In the genomic region with DNA sequence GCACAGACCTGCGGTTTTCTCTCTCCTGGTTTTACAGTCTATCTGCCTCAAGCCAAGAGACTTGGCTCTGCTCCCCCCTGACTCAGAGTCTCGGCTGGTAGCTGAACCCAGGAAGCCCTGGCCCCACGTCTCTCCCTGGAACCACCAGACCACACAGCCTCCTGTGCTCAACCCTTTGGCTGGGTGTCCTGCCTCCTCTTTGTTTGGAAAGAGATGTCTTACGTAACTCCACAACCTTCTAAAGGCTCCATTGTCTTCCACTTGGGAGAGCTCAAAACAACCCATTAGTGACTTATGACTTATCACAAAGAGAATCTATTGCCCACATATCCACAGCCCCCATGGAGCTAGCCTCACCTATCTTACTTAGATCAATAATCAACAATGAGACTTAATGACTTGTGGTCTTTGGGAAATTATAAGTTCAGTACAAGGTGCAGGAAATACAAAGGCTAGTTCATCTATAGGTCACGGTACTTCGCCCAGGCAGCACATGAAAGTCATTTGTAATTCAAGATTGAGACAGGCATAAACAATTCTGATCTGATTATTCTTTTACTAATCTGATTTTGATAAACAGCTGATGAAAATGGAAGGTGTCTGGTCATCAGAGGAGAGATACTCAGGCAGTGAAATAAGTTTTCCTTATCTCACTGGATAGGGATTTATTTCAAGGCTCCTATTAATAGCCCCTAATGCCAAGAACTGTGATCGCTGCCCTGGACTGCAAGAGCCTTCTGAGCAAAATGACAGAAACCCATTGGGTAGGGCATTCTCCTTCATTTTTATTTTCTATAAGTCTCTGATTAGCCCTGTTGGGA, we compare ENCODE assay signal across 9 cellular contexts. TPM values are rescaled to one million over a fixed set of nuclear protein-coding genes. Genes with fewer than 3 reads are reported as not detected.
DNase-seq lines count a peak whose midpoint lies in the region; ATAC-seq and TF ChIP-seq lines count a peak whose summit lies in the region.
"Had no signal": no experiment of that assay in that cellular context is flagged by ENCODE, and none has a peak within 500 bp of the region (broad histone marks: within the 10 kb centered on the region; RNA-seq: fewer than 3 reads in every experiment).

No MANE protein-coding gene starts in this region.

- no peaks in the 10 kb centered on the region for H3K27me3 ChIP-seq in endodermal cell (ENCODE audit: control insufficient read depth, insufficient read depth, low read length, poor library complexity, severe bottlenecking)
- H3K27me3 ChIP-seq in WERI-Rb-1 (ENCODE audit: insufficient read depth, low read depth, severe bottlenecking), result peaks cover 4% of the 10 kb centered on the region

- peak; percentile 99 for DNase-seq in AG10803 (ENCODE audit: low read depth)
- DNase-seq in NCI-H446 treated with DMSO at 0.1 percent for 48 hours (lab: John Stamatoyannopoulos, UW), result peak; percentile 24
- no peak for DNase-seq in endodermal cell
- DNase-seq in non-pigmented ciliary epithelial cell (ENCODE audit: low read depth), result peak; percentile 98
- DNase-seq in WERI-Rb-1, result no peak
- no peak for DNase-seq in HUDEP-2 (lab: John Stamatoyannopoulos, UW; ENCODE audit: unreplicated experiment in 76 of 76)
- no peak for DNase-seq in stimulated activated CD4-positive, alpha-beta T cell treated with anti-CD3 and anti-CD28 coated beads, Interleukin-1b, Interleukin-23, amount 100 ng/mL, for 48 hours

- H3K4me1 ChIP-seq in endodermal cell (ENCODE audit: control insufficient read depth, insufficient read depth, low read length), result no peaks in the 10 kb centered on the region

- peaks cover 3% of the 10 kb centered on the region for H3K27me3 Mint-ChIP-seq in endodermal cell (ENCODE audit: insufficient read depth)

- no peaks in the 10 kb centered on the region for H3K36me3 Mint-ChIP-seq in endodermal cell (ENCODE audit: low read depth)

- H3K4me3 Mint-ChIP-seq in endodermal cell, result no peak overlapping the region

- H3K27ac Mint-ChIP-seq in endodermal cell, result peak overlapping the region; percentile 22

- no peak for ATAC-seq in GM18867 (IDR thresholded peaks at IDR 0.05; ENCODE audit: unreplicated experiment)

- H3K36me3 ChIP-seq in endodermal cell (ENCODE audit: control insufficient read depth, insufficient read depth, low read length) (no peaks in the 10 kb centered on the region), WERI-Rb-1 (no peaks in the 10 kb centered on the region)

- H3K9me3 Mint-ChIP-seq in endodermal cell, result no peaks in the 10 kb centered on the region

- H3K4me1 Mint-ChIP-seq in endodermal cell, result peaks cover 15% of the 10 kb centered on the region

- 94 to 95% methylated on average over 5 to 7 of the region's 7 CpGs for WGBS in endodermal cell (ENCODE audit: insufficient coverage in 1 of 2, insufficient read length in 1 of 2), 2 experiments

- no peak overlapping the region for H3K9ac ChIP-seq in endodermal cell (ENCODE audit: extremely low read depth, low read length, poor library complexity, severe bottlenecking)

- H3K27ac ChIP-seq in endodermal cell (ENCODE audit: low read depth, low read length) (no peak overlapping the region), WERI-Rb-1 (no peak overlapping the region)

- no peak for TF ChIP-seq CTCF in AG10803 (conservative IDR thresholded peaks at IDR 0.05; ENCODE audit: low read length)
- TF ChIP-seq CTCF in endodermal cell (conservative IDR thresholded peaks at IDR 0.05), result no peak
- no peak for TF ChIP-seq CTCF in WERI-Rb-1 (IDR thresholded peaks at IDR 0.05; ENCODE audit: low read depth, low read length)

- H3K9me3 ChIP-seq in endodermal cell (ENCODE audit: control insufficient read depth, low read length), result no peaks in the 10 kb centered on the region
- no peaks in the 10 kb centered on the region for H3K9me3 ChIP-seq in WERI-Rb-1 (ENCODE audit: severe bottlenecking)

- H3K4me3 ChIP-seq in AG10803 (ENCODE audit: low read length) (no peak overlapping the region), endodermal cell (ENCODE audit: low read length) (no peak overlapping the region), WERI-Rb-1 (ENCODE audit: low read depth, low read length) (no peak overlapping the region)

RNA-seq across cellular contexts. Expression of a gene that starts 44.3 kb away (rescaled TPM):
- total RNA-seq in endodermal cell, result 1 to 10 TPM; 1.3 to 3.7 TPM
- 3.8 TPM for polyA plus RNA-seq in endodermal cell (2013, experiment 1 of 2)
- 3.8 TPM for polyA plus RNA-seq in endodermal cell (2013, experiment 2 of 2)
- total RNA-seq: T-helper 2 cell treated with Interferon-gamma antibody and Interleukin-4, amounts not matched to agents 100 ng/mL and 5 ng/mL, for 36 hours had no signal

Comparison
In these comparisons a context has a peak if more than half of its experiments do, and no peak if none do; other contexts are left out.
1. DNase-seq: peak in AG10803 (single experiment), NCI-H446 treated with DMSO at 0.1 percent for 48 hours (single experiment) and non-pigmented ciliary epithelial cell (single experiment); none in endodermal cell (single experiment), WERI-Rb-1 (single experiment), HUDEP-2 (0 of 76) and stimulated activated CD4-positive, alpha-beta T cell treated with anti-CD3 and anti-CD28 coated beads, Interleukin-1b, Interleukin-23, amount 100 ng/mL, for 48 hours (single experiment).